In genomic region chr4:7803371-7803770, GRCh38 we compare ENCODE assay signal across 1 cellular context.
TF ChIP-seq lines count a peak whose summit lies in the region.

No MANE protein-coding gene starts in this region.

TF ChIP-seq in SK-N-SH, 30 proteins besides CTCF, POLR2A, EP300 and RAD21 (continued from another document):
- TF ChIP-seq ELF1 (IDR thresholded peaks at IDR 0.05) (no peak), GABPA (IDR thresholded peaks at IDR 0.05; ENCODE audit: low read depth) (no peak), JUND (IDR thresholded peaks at IDR 0.05) (no peak)
